In genomic region chr7:102294589-102294988, GRCh38 we compare ENCODE assay signal across 20 cellular contexts. TPM values are rescaled to one million over a fixed set of nuclear protein-coding genes. Genes with fewer than 3 reads are reported as not detected.
DNase-seq lines count a peak whose midpoint lies in the region; ATAC-seq, FAIRE-seq and TF ChIP-seq lines count a peak whose summit lies in the region.
"Had no signal": no experiment of that assay in that cellular context is flagged by ENCODE, and none has a peak within 500 bp of the region (broad histone marks: within the 10 kb centered on the region; RNA-seq: fewer than 3 reads in every experiment).

No MANE protein-coding gene starts in this region.

- DNase-seq in Karpas-422 (peak; percentile 54), GM12878 (ENCODE audit: low read depth, low spot score) (no peak), psoas muscle (no peak), small intestine (no peak), NCI-H1436 (lab: John Stamatoyannopoulos, UW) (no peak), epidermal melanocyte (ENCODE audit: insufficient read length, low spot score) (no peak), osteocyte (ENCODE audit: extremely low spot score, unreplicated experiment) (no peak)
- DNase-seq: DMS79 treated with DMSO at 0.1 percent for 48 hours, H9, NCI-H1105 treated with DMSO at 0.1 percent for 48 hours, NCI-H1694 treated with DMSO at 0.1 percent for 48 hours, NCI-H2107, NCI-H510A treated with DMSO at 0.1 percent for 48 hours, NCI-H82, PC-9 had no signal

- no peaks in the 10 kb centered on the region for H3K9me3 Mint-ChIP-seq in osteocyte (ENCODE audit: unreplicated experiment)
- H3K9me3 Mint-ChIP-seq: H9 had no signal

- H3K79me2 ChIP-seq in Karpas-422 (ENCODE audit: low read length) (peaks cover 77% of the 10 kb centered on the region), GM12878 (ENCODE audit: control insufficient read depth, insufficient read depth, low read length) (peaks cover 76% of the 10 kb centered on the region)

- in situ Hi-C loops in GM12878 (cut with MboI): no loop called here

- H3K9me3 ChIP-seq in BLaER1 treated with 17β-estradiol and CSF1 and Interleukin-3, amounts not matched to agents 10 nM and 100 nM (replicated peaks in 1 of 11): no peaks in the 10 kb centered on the region
- H3K9me3 ChIP-seq in Karpas-422 (ENCODE audit: low read length) (no peaks in the 10 kb centered on the region), GM12878 (replicated peaks; ENCODE audit: control insufficient read depth, insufficient read depth, low read length) (no peaks in the 10 kb centered on the region), psoas muscle (no peaks in the 10 kb centered on the region), small intestine (ENCODE audit: control insufficient read depth, low read depth) (no peaks in the 10 kb centered on the region)
- H3K9me3 ChIP-seq: SJSA1 had no signal

- no peak for TF ChIP-seq EP300 in GM12878 (IDR thresholded peaks at IDR 0.05; ENCODE audit: borderline replicate concordance in 1 of 2, control insufficient read depth in 1 of 2, low read depth in 2 of 2, low read length in 2 of 2)

- H3K27ac Mint-ChIP-seq in osteocyte (ENCODE audit: unreplicated experiment): no peak overlapping the region
- H3K27ac Mint-ChIP-seq: H9 had no signal

- H3K4me3 Mint-ChIP-seq in osteocyte (ENCODE audit: unreplicated experiment): no peak overlapping the region

- CTCF ChIA-PET in GM12878 (lab: Yijun Ruan, JAX): interaction anchor here (1.3 kb wide), 1 partner anchor 15 kb away, joined by 3 read pairs; no protein-coding TSS in a partner anchor

- no peak for TF ChIP-seq RAD21 in GM12878 (IDR thresholded peaks at IDR 0.05; ENCODE audit: insufficient read depth, low read depth, low read length)

- FAIRE-seq in GM12878 (lab: Jason Lieb, UNC): no peak
- FAIRE-seq in small intestine (lab: Jason Lieb, UNC): no peak
- FAIRE-seq: A204.1, G401.6 had no signal

- no peak for ATAC-seq in GM12878
- ATAC-seq in psoas muscle: no peak

- peaks cover 59 to 84% (median 73%) of the 10 kb centered on the region in 10 experiments for H3K4me1 ChIP-seq in BLaER1 treated with 17β-estradiol and CSF1 and Interleukin-3, amounts not matched to agents 10 nM and 100 nM
- peaks cover 69% of the 10 kb centered on the region for H3K4me1 ChIP-seq in Karpas-422 (ENCODE audit: low read length)
- peaks cover 69% of the 10 kb centered on the region for H3K4me1 ChIP-seq in GM12878 (ENCODE audit: control insufficient read depth, insufficient read depth, low read length)
- peaks cover 26% of the 10 kb centered on the region for H3K4me1 ChIP-seq in psoas muscle
- no peaks in the 10 kb centered on the region for H3K4me1 ChIP-seq in small intestine (ENCODE audit: control insufficient read depth in 2 of 2, insufficient read depth in 1 of 2, low read depth in 1 of 2, low read length in 1 of 2)

- POLR2A ChIA-PET in GM12878 (lab: Charles Lee): no interaction called here

- peaks cover 61 to 100% (median 96%) of the 10 kb centered on the region in 11 experiments for H4K20me1 ChIP-seq in BLaER1 treated with 17β-estradiol and CSF1 and Interleukin-3, amounts not matched to agents 10 nM and 100 nM
- H4K20me1 ChIP-seq in Karpas-422 (ENCODE audit: insufficient read depth, low read depth, low read length) (peaks cover 13% of the 10 kb centered on the region; the same call in 1 of the 2 replicates), GM12878 (ENCODE audit: control insufficient read depth, insufficient read depth) (no peaks in the 10 kb centered on the region; the same call in 1 of the 2 replicates)

- no peak overlapping the region for H2AFZ ChIP-seq in Karpas-422 (ENCODE audit: low read length)
- H2AFZ ChIP-seq in GM12878 (ENCODE audit: control insufficient read depth, low read depth, low read length): no peak overlapping the region
- H2AFZ ChIP-seq: PC-9 had no signal

- BruUV-seq in GM12878 (replicated peaks; lab: Mats Ljungman, UMichigan): no TSS peak

- peak overlapping the region; percentile 58 to 81 (median 76) for H3K4me2 ChIP-seq in BLaER1 treated with 17β-estradiol and CSF1 and Interleukin-3, amounts not matched to agents 10 nM and 100 nM
- H3K4me2 ChIP-seq in Karpas-422 (ENCODE audit: low read depth, low read length, poor library complexity, severe bottlenecking) (peak overlapping the region; percentile 98), GM12878 (ENCODE audit: control insufficient read depth, insufficient read depth) (peak overlapping the region; percentile 89)
- H3K4me2 ChIP-seq: PC-9 had no signal

- TF ChIP-seq POLR2A in GM12878 (IDR thresholded peaks at IDR 0.05; ENCODE audit: low read depth, low read length): no peak

- 71% methylated on average over 2 of the region's 3 CpGs for WGBS in GM12878 (ENCODE audit: insufficient coverage, insufficient replicate concordance, low lambda C conversion rate, missing lambda C conversion rate)
- WGBS in psoas muscle, 3 donors: 78 to 92% (median 86%) methylated on average over 3 of the region's 3 CpGs
- WGBS in small intestine, 3 donors: 80 to 92% (median 90%) methylated on average over 3 of the region's 3 CpGs

- peaks cover 0 to 44% (median 9%) of the 10 kb centered on the region in 11 experiments; a peak in 13 of 22 replicates for H3K36me3 ChIP-seq in BLaER1 treated with 17β-estradiol and CSF1 and Interleukin-3, amounts not matched to agents 10 nM and 100 nM
- H3K36me3 ChIP-seq in Karpas-422 (ENCODE audit: insufficient read depth, low read length): peaks cover 15% of the 10 kb centered on the region; the same call in 1 of the 2 replicates
- peaks cover 0 to 3% of the 10 kb centered on the region in 2 experiments; a peak in 3 of 4 replicates for H3K36me3 ChIP-seq in GM12878 (ENCODE audit: control insufficient read depth in 2 of 2, insufficient read depth in 2 of 2, low read length in 1 of 2)
- no peaks in the 10 kb centered on the region for H3K36me3 ChIP-seq in psoas muscle (ENCODE audit: insufficient read depth in 1 of 2, low read depth in 1 of 2)
- H3K36me3 ChIP-seq in small intestine (ENCODE audit: control insufficient read depth in 2 of 2, insufficient read depth in 2 of 2, low read length in 2 of 2): no peaks in the 10 kb centered on the region

- no peaks in the 10 kb centered on the region for H3K36me3 Mint-ChIP-seq in osteocyte (ENCODE audit: unreplicated experiment)

- H3K4me3 ChIP-seq in BLaER1 treated with 17β-estradiol and CSF1 and Interleukin-3, amounts not matched to agents 10 nM and 100 nM: no peak overlapping the region; a peak in 1 of 20 replicates
- H3K4me3 ChIP-seq in Karpas-422 (ENCODE audit: low read length) (no peak overlapping the region), GM12878 (no peak overlapping the region), psoas muscle (no peak overlapping the region), small intestine (ENCODE audit: low read depth in 1 of 2, low read length in 2 of 2) (no peak overlapping the region)
- H3K4me3 ChIP-seq: PC-9, SJSA1 had no signal

- peaks cover 9% of the 10 kb centered on the region for H3K4me1 Mint-ChIP-seq in osteocyte (ENCODE audit: unreplicated experiment)

- H3K27ac ChIP-seq in BLaER1 treated with 17β-estradiol and CSF1 and Interleukin-3, amounts not matched to agents 10 nM and 100 nM: peak overlapping the region in 4 of 11 experiments; percentile 2 to 45 (median 20); a peak in 3 of 22 replicates
- H3K27ac ChIP-seq in Karpas-422 (ENCODE audit: low read length) (peak overlapping the region; percentile 100), GM12878 (ENCODE audit: control insufficient read depth, insufficient read depth) (peak overlapping the region; percentile 37; the same call in 1 of the 2 replicates), psoas muscle (peak overlapping the region; percentile 76), small intestine (ENCODE audit: low read depth in 1 of 2, low read length in 1 of 2) (no peak overlapping the region)
- H3K27ac ChIP-seq: C4-2B, PC-9, SJSA1 had no signal

- RAD21 ChIA-PET in GM12878 (lab: Charles Lee; ENCODE audit: unreplicated experiment): interaction anchor here (1.0 to 2.9 kb wide), 3 partner anchors 9 to 12 kb away, joined by 4 to 13 read pairs (median 10); no protein-coding TSS in a partner anchor

- no peaks in the 10 kb centered on the region for H3K9me2 ChIP-seq in Karpas-422 (replicated peaks; ENCODE audit: insufficient read depth, low read length)

- intact Hi-C loops in GM12878 (cut with micrococcal nuclease; ENCODE audit: unreplicated experiment): no loop called here
- intact Hi-C loops in psoas muscle (cut with DNase I): no loop called here

- TF ChIP-seq CTCF in GM12878 (IDR thresholded peaks at IDR 0.05 in 2 of 3, conservative IDR thresholded peaks at IDR 0.05 in 1 of 3; ENCODE audit: control insufficient read depth in 2 of 3, extremely low read depth in 1 of 3, insufficient read depth in 1 of 3, low read depth in 3 of 3, low read length in 3 of 3) (no peak), psoas muscle (IDR thresholded peaks at IDR 0.05) (no peak), osteocyte (IDR thresholded peaks at IDR 0.05) (no peak)

- peak overlapping the region in 5 of 11 experiments; percentile 4 to 41 (median 15); a peak in 1 of 22 replicates for H3K9ac ChIP-seq in BLaER1 treated with 17β-estradiol and CSF1 and Interleukin-3, amounts not matched to agents 10 nM and 100 nM
- H3K9ac ChIP-seq in Karpas-422 (ENCODE audit: low read length) (peak overlapping the region; percentile 78), GM12878 (ENCODE audit: control insufficient read depth, insufficient read depth, low read length) (no peak overlapping the region)

- SMC1A ChIA-PET in GM12878 (lab: Charles Lee; ENCODE audit: uncharacterized antibody, unreplicated experiment): interaction anchor here (0.6 to 1.3 kb wide), 3 partner anchors 9 to 16 kb away, joined by 3 to 4 read pairs (median 3); no protein-coding TSS in a partner anchor

- no peaks in the 10 kb centered on the region for H3K27me3 Mint-ChIP-seq in osteocyte (ENCODE audit: unreplicated experiment)

- H3K27me3 ChIP-seq in BLaER1 treated with 17β-estradiol and CSF1 and Interleukin-3, amounts not matched to agents 10 nM and 100 nM: no peaks in the 10 kb centered on the region
- H3K27me3 ChIP-seq in Karpas-422 (ENCODE audit: low read length): no peaks in the 10 kb centered on the region
- no peaks in the 10 kb centered on the region for H3K27me3 ChIP-seq in GM12878 (replicated peaks in 1 of 2; ENCODE audit: control insufficient read depth in 2 of 2, insufficient read depth in 2 of 2, low read length in 1 of 2)
- H3K27me3 ChIP-seq in psoas muscle (ENCODE audit: insufficient read depth in 3 of 3, low read length in 2 of 3): no peaks in the 10 kb centered on the region
- H3K27me3 ChIP-seq in small intestine (ENCODE audit: control insufficient read depth in 2 of 2, insufficient read depth in 2 of 2, low read length in 2 of 2): no peaks in the 10 kb centered on the region
- H3K27me3 ChIP-seq: SJSA1 had no signal

RNA-seq across cellular contexts. Expression of gene SH2B2, which starts 7.9 kb away (rescaled TPM):
- total RNA-seq in Karpas-422 (2014; rRNA removed; shearing (Covaris generic); ENCODE audit: low replicate concordance): 22.4 and 39.2 TPM in 2 replicates
- 23.0 and 36.2 TPM in 2 replicates for total RNA-seq in GM12878 (2013; cell fraction: nucleolus; rRNA removed)
- total RNA-seq in GM12878 (2014; rRNA removed): 17.7 and 29.7 TPM in 2 replicates
- 6.2 and 7.4 TPM in 2 replicates for total RNA-seq in GM12878 (2014; rRNA removed; fragmentation: Illumina TruSeq; extraction: Trizol)
- 54.1 and 55.1 TPM in 2 replicates for total RNA-seq in GM12878 (2021)
- 4.9 TPM for polyA plus RNA-seq in GM12878 (2011; ENCODE audit: low read depth)
- polyA plus RNA-seq in GM12878 (2011; rRNA removed): 4.4 and 6.1 TPM in 2 replicates
- polyA plus RNA-seq in GM12878 (2011; cell fraction: cytosol; rRNA removed): 11.5 and 16.0 TPM in 2 replicates
- polyA plus RNA-seq in GM12878 (2011; cell fraction: nucleus; rRNA removed): 10.7 and 19.6 TPM in 2 replicates
- 28.7 and 31.7 TPM in 2 replicates for polyA plus RNA-seq in GM12878 (2012)
- 1.2 and 6.7 TPM in 2 replicates for polyA plus RNA-seq in GM12878 (2014; fragmentation: Illumina TruSeq; extraction: Trizol)
- under 1 TPM in 1 of 2 experiments, not detected in 1; 0.13 TPM for polyA plus RNA-seq in GM12878 (2014; fragmentation: Nextera tagmentation; extraction: Ambion mirVana)
- 30.6 and 37.2 TPM in 2 replicates for polyA plus RNA-seq in GM12878 (2014; rRNA removed)
- polyA plus RNA-seq in GM12878 (2016; fragmentation: Nextera tagmentation; extraction: Ambion mirVana): 10 to 100 TPM in 1 of 2 experiments, 1 to 10 TPM in 1; 1.4 to 24.6 TPM
- 9.5 and 10.2 TPM in 2 replicates for polyA minus RNA-seq in GM12878 (2011; rRNA and poly(A)+ RNA removed)
- 9.9 and 12.2 TPM in 2 replicates for polyA minus RNA-seq in GM12878 (2011; cell fraction: cytosol; rRNA and poly(A)+ RNA removed)
- polyA minus RNA-seq in GM12878 (2011; cell fraction: nucleus; rRNA and poly(A)+ RNA removed): 3.9 and 7.9 TPM in 2 replicates
- total RNA-seq in psoas muscle: 10 to 100 TPM; 26.2 to 36.3 (median 29.0) TPM
- polyA plus RNA-seq in psoas muscle: 10 to 100 TPM; 13.1 to 27.3 (median 18.6) TPM
- polyA plus RNA-seq in small intestine: 1 to 10 TPM in 2 of 3 donors, under 1 TPM in 1; 0.67 to 2.5 (median 1.6) TPM
- total RNA-seq in osteocyte: 8.3 and 8.9 TPM in 2 replicates

Comparison
In these comparisons a context has a peak if more than half of its experiments do, and no peak if none do; other contexts are left out.
1. H3K27ac ChIP-seq: peak in Karpas-422 (single experiment), GM12878 (single experiment) and psoas muscle (single experiment); none in small intestine (0 of 2).
2. Peak in every context shown above with its lines, with median percentiles within 50 percentile points of each other: H3K4me2 ChIP-seq.